In the genomic region with DNA sequence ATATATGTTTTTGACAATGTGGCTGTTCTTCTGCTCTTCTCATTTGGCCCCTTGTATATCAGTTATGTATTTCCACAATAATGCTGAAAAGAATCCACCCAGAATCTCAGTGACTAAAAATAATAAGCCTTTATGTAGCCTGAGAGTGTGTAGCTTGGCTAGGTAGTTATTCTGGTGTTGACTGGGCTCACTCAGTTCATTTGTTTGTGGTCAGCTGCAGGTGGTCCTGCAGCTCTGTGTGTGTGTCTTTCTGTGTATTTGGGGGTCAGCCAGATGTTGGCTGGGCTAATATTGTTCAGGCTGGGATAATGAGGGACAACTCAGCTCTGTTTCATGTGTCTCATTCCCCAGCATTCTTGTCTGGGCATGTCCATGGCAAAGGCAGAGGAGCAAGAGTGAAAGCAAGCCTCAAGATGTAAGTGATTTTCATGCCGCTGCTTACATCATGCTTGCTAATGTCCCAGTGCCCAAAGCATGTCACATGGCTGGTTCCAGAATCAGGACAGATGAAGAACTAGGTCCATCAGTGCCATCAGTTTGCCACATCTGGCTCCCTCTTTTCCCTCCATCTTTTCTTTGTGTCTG, we compare ENCODE assay signal across 11 cellular contexts.
DNase-seq lines count a peak whose midpoint lies in the region; ATAC-seq and TF ChIP-seq lines count a peak whose summit lies in the region.
"Had no signal": no experiment of that assay in that cellular context is flagged by ENCODE, and none has a peak within 500 bp of the region (broad histone marks: within the 10 kb centered on the region; RNA-seq: fewer than 3 reads in every experiment).

No MANE protein-coding gene starts in this region.

- in situ Hi-C loops in ACHN (cut with HindIII; ENCODE audit: low pct_ligation_motif_present, low pct_unique_long_range_greater_than_20kb, low sequenced_read_pairs): no loop called here

- peak; percentile 5 for DNase-seq in MG63
- DNase-seq in fibroblast of the aortic adventitia (ENCODE audit: low read depth): peak; percentile 16
- no peak for DNase-seq in ACHN
- DNase-seq in foreskin melanocyte: no peak
- DNase-seq in sciatic nerve (ENCODE audit: low spot score): no peak
- DNase-seq in LoVo (ENCODE audit: low spot score): no peak
- DNase-seq: activated CD4-positive, alpha-beta T cell treated with anti-CD3 and anti-CD28 coated beads for 48 hours; kidney; upper lobe of left lung had no signal

- no peaks in the 10 kb centered on the region for H3K36me3 ChIP-seq in MG63
- H3K36me3 ChIP-seq: upper lobe of left lung had no signal

- no peak overlapping the region for H3K4me3 ChIP-seq in MG63
- H3K4me3 ChIP-seq in fibroblast of the aortic adventitia (ENCODE audit: low read depth, low read length): no peak overlapping the region
- H3K4me3 ChIP-seq: upper lobe of left lung had no signal

- intact Hi-C loops in sciatic nerve (cut with DNase I): no loop called here

- no peaks in the 10 kb centered on the region for H3K9me3 ChIP-seq in MG63
- H3K9me3 ChIP-seq: upper lobe of left lung had no signal

- ATAC-seq in GM18520 (IDR thresholded peaks at IDR 0.05; ENCODE audit: unreplicated experiment) (peak; percentile 82), HG02588 (IDR thresholded peaks at IDR 0.05; ENCODE audit: unreplicated experiment) (peak; percentile 68), sciatic nerve (no peak)

- TF ChIP-seq CTCF in fibroblast of the aortic adventitia (IDR thresholded peaks at IDR 0.05; ENCODE audit: insufficient read depth, low read length): no peak

- peaks cover 4% of the 10 kb centered on the region; the same call in 1 of the 2 replicates for H3K27me3 ChIP-seq in MG63
- H3K27me3 ChIP-seq: upper lobe of left lung had no signal

Comparison
In these comparisons a context has a peak if more than half of its experiments do, and no peak if none do; other contexts are left out.
1. DNase-seq: peak in MG63 (single experiment) and fibroblast of the aortic adventitia (single experiment); none in ACHN (single experiment), foreskin melanocyte (single experiment), sciatic nerve (single experiment) and LoVo (single experiment).